13 cellular contexts compared by ENCODE assay signal in genomic region chr11:33779849-33780528, GRCh38. TPM values are rescaled to one million over a fixed set of nuclear protein-coding genes. Genes with fewer than 3 reads are reported as not detected.
DNase-seq lines count a peak whose midpoint lies in the region; ATAC-seq and TF ChIP-seq lines count a peak whose summit lies in the region.
"Had no signal": no experiment of that assay in that cellular context is flagged by ENCODE, and none has a peak within 500 bp of the region (broad histone marks: within the 10 kb centered on the region; RNA-seq: fewer than 3 reads in every experiment).

No MANE protein-coding gene starts in this region.

- peaks cover 7% of the 10 kb centered on the region for H3K4me1 Mint-ChIP-seq in progenitor cell of endocrine pancreas (ENCODE audit: low read depth)

- WGBS in heart left ventricle, 4 donors: 35 to 51% (median 43%) methylated on average over 7 of the region's 7 CpGs

- H3K27ac Mint-ChIP-seq in progenitor cell of endocrine pancreas: peak overlapping the region; percentile 22
- H3K27ac Mint-ChIP-seq: CD4-positive, alpha-beta memory T cell had no signal

- intact Hi-C loops in heart left ventricle (cut with DNase I): no loop called here
- intact Hi-C loops in head of caudate nucleus (cut with DNase I): no loop called here

- H3K27ac ChIP-seq in heart left ventricle: peak overlapping the region in 6 of 12 donors; percentile 14 to 73 (median 33)

- no peak overlapping the region for H3K4me3 Mint-ChIP-seq in progenitor cell of endocrine pancreas (ENCODE audit: low read depth)
- H3K4me3 Mint-ChIP-seq: central memory CD8-positive, alpha-beta T cell had no signal

- no peak for TF ChIP-seq CTCF in heart left ventricle (IDR thresholded peaks at IDR 0.05)
- TF ChIP-seq CTCF in progenitor cell of endocrine pancreas (IDR thresholded peaks at IDR 0.05; ENCODE audit: unreplicated experiment): no peak

- DNase-seq in EL (peak; percentile 80), adipocyte (ENCODE audit: low read depth) (peak; percentile 77), heart left ventricle (no peak), progenitor cell of endocrine pancreas (ENCODE audit: low spot score, unreplicated experiment) (no peak), head of caudate nucleus (no peak), GM19240 (ENCODE audit: insufficient read length, low spot score) (no peak)
- DNase-seq: activated T-cell treated with anti-CD3 and anti-CD28 coated beads for 4 hours; CD4-positive, alpha-beta memory T cell; NCI-H2107 had no signal

- H3K9me3 ChIP-seq in adipocyte (ENCODE audit: control insufficient read depth, low read length) (no peaks in the 10 kb centered on the region), heart left ventricle (no peaks in the 10 kb centered on the region)
- H3K9me3 ChIP-seq: tibial nerve had no signal

- no peaks in the 10 kb centered on the region for H3K36me3 Mint-ChIP-seq in progenitor cell of endocrine pancreas (ENCODE audit: insufficient read depth)
- H3K36me3 Mint-ChIP-seq: CD4-positive, alpha-beta memory T cell had no signal

- ATAC-seq in heart left ventricle (peak; percentile 60 to 81 (median 72)), GM19395 (IDR thresholded peaks at IDR 0.05; ENCODE audit: unreplicated experiment) (no peak), HG03571 (IDR thresholded peaks at IDR 0.05; ENCODE audit: unreplicated experiment) (no peak)

- H3K9ac ChIP-seq in adipocyte (ENCODE audit: low read length): no peak overlapping the region

- no peak for TF ChIP-seq POLR2A in heart left ventricle (IDR thresholded peaks at IDR 0.05)

- no peak overlapping the region for H3K4me3 ChIP-seq in adipocyte (ENCODE audit: low read length)
- no peak overlapping the region for H3K4me3 ChIP-seq in heart left ventricle
- H3K4me3 ChIP-seq: tibial nerve had no signal

- H3K27me3 Mint-ChIP-seq in progenitor cell of endocrine pancreas: peaks cover 63% of the 10 kb centered on the region

- H3K4me1 ChIP-seq in adipocyte (ENCODE audit: control insufficient read depth, insufficient read depth, low read length): peaks cover 14% of the 10 kb centered on the region
- peaks cover 0 to 50% (median 15%) of the 10 kb centered on the region in 12 donors for H3K4me1 ChIP-seq in heart left ventricle

- H3K36me3 ChIP-seq in adipocyte (ENCODE audit: control insufficient read depth, insufficient read depth, low read length, severe bottlenecking) (no peaks in the 10 kb centered on the region), heart left ventricle (no peaks in the 10 kb centered on the region)
- H3K36me3 ChIP-seq: tibial nerve had no signal

- no peaks in the 10 kb centered on the region for H3K27me3 ChIP-seq in adipocyte (replicated peaks; ENCODE audit: control insufficient read depth, insufficient read depth, low read length)
- H3K27me3 ChIP-seq in heart left ventricle: peaks cover 0 to 7% (median 0%) of the 10 kb centered on the region in 9 donors
- H3K27me3 ChIP-seq: tibial nerve had no signal

- no peaks in the 10 kb centered on the region for H3K9me3 Mint-ChIP-seq in progenitor cell of endocrine pancreas (ENCODE audit: low read depth)
- H3K9me3 Mint-ChIP-seq: CD4-positive, alpha-beta memory T cell; central memory CD8-positive, alpha-beta T cell had no signal

RNA-seq across cellular contexts. Expression of gene FBXO3, which starts 5.7 kb away (rescaled TPM):
- total RNA-seq in heart left ventricle (10 to 100 TPM; 47.3 to 72.8 (median 52.4) TPM), progenitor cell of endocrine pancreas (31.9 and 37.2 TPM in 2 replicates)
- 10 to 100 TPM; 25.7 to 35.4 TPM for polyA plus RNA-seq in heart left ventricle

RNA-seq across cellular contexts. Expression of gene CD59, which starts 43.8 kb away (rescaled TPM):
- total RNA-seq in heart left ventricle (1,000 to 10,000 TPM in 3 of 9 donors, 100 to 1,000 TPM in 6; 588 to 1,434 (median 930) TPM), progenitor cell of endocrine pancreas (214 and 218 TPM in 2 replicates)
- polyA plus RNA-seq in heart left ventricle: 1,000 to 10,000 TPM in 1 of 2 donors, 100 to 1,000 TPM in 1; 133 to 1,175 TPM

Comparison
In these comparisons a context has a peak if more than half of its experiments do, and no peak if none do; other contexts are left out.
1. DNase-seq: peak in EL (single experiment) and adipocyte (single experiment); none in heart left ventricle (0 of 5), progenitor cell of endocrine pancreas (single experiment), head of caudate nucleus (0 of 42) and GM19240 (single experiment).
2. ATAC-seq: peak in heart left ventricle (4 of 4); none in GM19395 (single experiment) and HG03571 (single experiment).